ENCODE assay signal across 8 cellular contexts in the genomic region with DNA sequence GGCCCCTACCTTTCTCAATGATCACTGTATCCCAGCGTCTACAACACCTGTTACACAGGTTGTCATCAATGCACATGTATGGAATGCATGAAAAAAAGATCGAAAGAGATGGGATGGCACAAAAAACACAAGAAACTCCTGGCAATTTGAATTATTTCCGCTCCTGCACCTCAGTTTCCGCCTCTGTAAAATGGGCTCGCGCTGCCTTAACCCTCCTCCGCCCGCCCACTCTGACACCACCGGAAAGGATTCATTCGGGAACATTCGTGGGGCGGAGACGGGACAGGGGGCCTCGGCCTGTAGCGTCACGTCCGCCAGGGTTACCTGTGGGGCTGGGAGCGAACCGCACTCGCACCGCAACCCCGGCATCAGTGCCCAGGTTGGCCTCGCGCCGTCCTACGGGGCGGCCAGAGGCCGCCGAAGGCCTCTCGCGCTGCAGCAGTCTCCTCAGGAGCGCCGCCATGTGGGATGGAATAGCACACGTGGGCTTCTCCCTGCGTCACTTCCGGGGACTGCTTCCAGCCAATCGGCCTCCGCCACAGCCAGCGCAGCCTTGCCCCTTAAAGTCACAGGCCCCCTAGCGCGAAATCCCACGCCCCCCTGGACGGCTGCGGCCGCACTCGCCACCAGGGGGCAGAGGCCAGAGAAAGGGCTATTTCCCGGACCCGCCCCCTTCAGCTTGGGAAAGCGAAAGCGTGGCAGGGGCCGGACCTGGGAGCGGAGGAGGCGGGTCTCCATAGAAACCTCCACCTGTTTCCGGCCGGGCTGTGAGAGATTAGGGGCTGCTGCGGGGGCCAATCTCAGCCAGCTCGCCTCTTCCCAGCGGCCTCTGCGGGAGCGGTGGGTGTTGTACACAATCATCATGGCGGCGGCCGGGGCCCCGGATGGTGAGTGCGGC. TPM values are rescaled to one million over a fixed set of nuclear protein-coding genes. Genes with fewer than 3 reads are reported as not detected.
DNase-seq lines count a peak whose midpoint lies in the region; FAIRE-seq and TF ChIP-seq lines count a peak whose summit lies in the region.

A gene (minus strand): TSS at position 470 of the 898 bp plus-strand sequence. CDS start 7 bp downstream, at position 463.
A gene with protein sequence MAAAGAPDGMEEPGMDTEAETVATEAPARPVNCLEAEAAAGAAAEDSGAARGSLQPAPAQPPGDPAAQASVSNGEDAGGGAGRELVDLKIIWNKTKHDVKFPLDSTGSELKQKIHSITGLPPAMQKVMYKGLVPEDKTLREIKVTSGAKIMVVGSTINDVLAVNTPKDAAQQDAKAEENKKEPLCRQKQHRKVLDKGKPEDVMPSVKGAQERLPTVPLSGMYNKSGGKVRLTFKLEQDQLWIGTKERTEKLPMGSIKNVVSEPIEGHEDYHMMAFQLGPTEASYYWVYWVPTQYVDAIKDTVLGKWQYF (plus strand): TSS at position 847 of the 898 bp plus-strand sequence. CDS start 16 bp downstream, at position 863.

- H2BK5ac ChIP-seq in H9 (ENCODE audit: insufficient read length, low read length): no peak within 1 kb of the TSS

- peaks cover 18 to 55% (median 34%) of the 10 kb centered on the region in 3 experiments for H3K36me3 Mint-ChIP-seq in H9 (ENCODE audit: insufficient read depth in 1 of 3, low read depth in 3 of 3)

- H2BK15ac ChIP-seq in H9 (ENCODE audit: low read depth, low read length): no peak within 1 kb of the TSS

- H3K27me3 Mint-ChIP-seq in H9 (ENCODE audit: low read depth): no peaks in the 10 kb centered on the region

- H3K9me3 ChIP-seq in H9 (ENCODE audit: control insufficient read depth, low read depth, low read length): no peaks in the 10 kb centered on the region
- no peaks in the 10 kb centered on the region for H3K9me3 ChIP-seq in neural cell (ENCODE audit: low read length)
- no peaks in the 10 kb centered on the region for H3K9me3 ChIP-seq in stomach

- H3K27me3 ChIP-seq in H9 (ENCODE audit: insufficient read depth, low read length) (no peaks in the 10 kb centered on the region), neural cell (ENCODE audit: insufficient read depth, low read depth, low read length) (no peaks in the 10 kb centered on the region), stomach (no peaks in the 10 kb centered on the region)

- no peaks in the 10 kb centered on the region; the same call in 1 of the 2 replicates for H3K4me1 ChIP-seq in H9 (ENCODE audit: insufficient read depth, low read length)
- peaks cover 11 to 55% (median 42%) of the 10 kb centered on the region in 4 donors for H3K4me1 ChIP-seq in stomach

- intact Hi-C loops in stomach (cut with DNase I; ENCODE audit: low total_unique reads): no loop called here

- H3K36me3 ChIP-seq in neural cell (ENCODE audit: insufficient read depth, low read length) (no peaks in the 10 kb centered on the region), stomach (peaks cover 30 to 46% (median 45%) of the 10 kb centered on the region in 4 donors)

- H3K4me2 ChIP-seq in H9 (ENCODE audit: insufficient read depth, insufficient read length, low read length): peak within 1 kb of the TSS; percentile 100
- H3K4me2 ChIP-seq in neural cell (ENCODE audit: low read length): peak within 1 kb of the TSS; percentile 88

- H3K27ac ChIP-seq in H9 (ENCODE audit: insufficient read length, low read depth, low read length) (no peak within 1 kb of the TSS), neural cell (ENCODE audit: low read length) (peak within 1 kb of the TSS; percentile 88), stomach (peak within 1 kb of the TSS; percentile 71 to 95 (median 91))

- H3T11ph ChIP-seq in H9 (ENCODE audit: low read length): no peak within 1 kb of the TSS

- H3K79me1 ChIP-seq in H9 (ENCODE audit: insufficient read depth, low read depth, low read length, poor library complexity, severe bottlenecking): no peaks in the 10 kb centered on the region

- H3K14ac ChIP-seq in H9 (ENCODE audit: insufficient read depth, low read length): peak within 1 kb of the TSS; percentile 95

- WGBS in H9 (ENCODE audit: extremely low coverage, insufficient read length, low lambda C conversion rate): no CpG with 5 or more reads among the region's 65 CpGs
- 1 to 5% (median 2%) methylated on average over 22 to 65 of the region's 65 CpGs for WGBS in stomach, 5 donors

- H4K91ac ChIP-seq in H9 (ENCODE audit: insufficient read length, low read depth, low read length): no peak within 1 kb of the TSS

- TF ChIP-seq RAD21 in neural cell (conservative IDR thresholded peaks at IDR 0.05): peak; percentile 44

- H3K18ac ChIP-seq in H9 (ENCODE audit: insufficient read length, low read depth, low read length): peak within 1 kb of the TSS; percentile 95

- H3K27ac Mint-ChIP-seq in H9: peak within 1 kb of the TSS; percentile 84 to 98 (median 95)

- DNase-seq in H9 (peak; percentile 99), M059J (ENCODE audit: low read depth) (peak; percentile 98), SHP77 (lab: John Stamatoyannopoulos, UW) (peak; percentile 85 to 95), fibroblast of the conjunctiva (ENCODE audit: low read depth) (peak; percentile 95), stomach (peak; percentile 99)
- DNase-seq in activated effector memory CD4-positive, alpha-beta T cell treated with Interleukin-2 at 50 U/mL for 16 hours: peak; percentile 90

- H2BK12ac ChIP-seq in H9 (ENCODE audit: insufficient read length, low read depth, low read length): no peak within 1 kb of the TSS

- FAIRE-seq in G401.6 (lab: Jason Lieb, UNC): peak; percentile 97

- H3K23me2 ChIP-seq in H9 (ENCODE audit: insufficient read length, low read depth, low read length, poor library complexity, severe bottlenecking): peaks cover 6% of the 10 kb centered on the region

- TF ChIP-seq EP300 in neural cell (conservative IDR thresholded peaks at IDR 0.05; ENCODE audit: poor library complexity, severe bottlenecking) (peak; percentile 69), stomach (IDR thresholded peaks at IDR 0.05) (no peak)

- no peaks in the 10 kb centered on the region for H4K20me1 ChIP-seq in H9 (ENCODE audit: control insufficient read depth, insufficient read depth, insufficient read length)
- no peaks in the 10 kb centered on the region for H4K20me1 ChIP-seq in neural cell (ENCODE audit: insufficient read depth)

- peaks cover 10% of the 10 kb centered on the region; the same call in 1 of the 2 replicates for H3K79me2 ChIP-seq in H9 (ENCODE audit: insufficient read depth, low read length)
- H3K79me2 ChIP-seq in neural cell (replicated peaks; ENCODE audit: insufficient read depth, low read length): peaks cover 27% of the 10 kb centered on the region

- peak within 1 kb of the TSS; percentile 75 for H4K5ac ChIP-seq in H9 (ENCODE audit: insufficient read length, low read depth, low read length)

- H2AFZ ChIP-seq in H9 (ENCODE audit: low read length) (no peak within 1 kb of the TSS), neural cell (ENCODE audit: low read depth, low read length) (peak within 1 kb of the TSS; percentile 36)

- no peak within 1 kb of the TSS; the same call in 1 of the 2 replicates for H3K4ac ChIP-seq in H9 (ENCODE audit: low read depth, low read length)

- no peaks in the 10 kb centered on the region for H3F3A ChIP-seq in neural cell (ENCODE audit: insufficient read depth, low read length, poor library complexity, severe bottlenecking)

- H3K9ac ChIP-seq in H9 (ENCODE audit: extremely low read depth, insufficient read length, low read length) (peak within 1 kb of the TSS; percentile 96), neural cell (ENCODE audit: low read length) (peak within 1 kb of the TSS; percentile 88)

- no peaks in the 10 kb centered on the region for H3K9me3 Mint-ChIP-seq in H9

- no peak within 1 kb of the TSS for H2BK120ac ChIP-seq in H9 (ENCODE audit: low read depth, low read length, poor library complexity, severe bottlenecking)

- no peak within 1 kb of the TSS for H2BK20ac ChIP-seq in H9 (ENCODE audit: low read depth, low read length, poor library complexity, severe bottlenecking)

- H3K4me3 ChIP-seq in neural cell (ENCODE audit: low read length) (peak within 1 kb of the TSS; percentile 78), stomach (peak within 1 kb of the TSS; percentile 92 to 100 (median 98))

- H3K23ac ChIP-seq in H9 (ENCODE audit: insufficient read length, low read depth, low read length): no peak within 1 kb of the TSS

- TF ChIP-seq POLR2A in stomach (IDR thresholded peaks at IDR 0.05): no peak

- TF ChIP-seq CTCF in H9 (conservative IDR thresholded peaks at IDR 0.05): peak; percentile 88
- TF ChIP-seq CTCF in neural cell (IDR thresholded peaks at IDR 0.05; ENCODE audit: poor library complexity, severe bottlenecking): peak; percentile 95
- peak in 6 of 7 experiments; percentile 70 to 98 (median 94) for TF ChIP-seq CTCF in stomach (IDR thresholded peaks at IDR 0.05)

- H3K4me3 Mint-ChIP-seq in H9: peak within 1 kb of the TSS; percentile 87 to 92

- H3K9me2 ChIP-seq in neural cell (ENCODE audit: insufficient read depth, low read length): no peaks in the 10 kb centered on the region

- no peak within 1 kb of the TSS for H4K8ac ChIP-seq in H9 (replicated peaks; ENCODE audit: insufficient read length, low read depth, low read length)

- H2AK5ac ChIP-seq in H9 (ENCODE audit: insufficient read length, low read length): no peak within 1 kb of the TSS

- H3K56ac ChIP-seq in H9 (ENCODE audit: insufficient read length, low read depth, low read length): no peak within 1 kb of the TSS

- peaks cover 8 to 9% of the 10 kb centered on the region in 2 experiments; a peak in 3 of 4 replicates for H3K4me1 Mint-ChIP-seq in H9

TF ChIP-seq in neural cell, 6 proteins besides CTCF, POLR2A, EP300 and RAD21 (continues in another document):
- TF ChIP-seq SMC3 (conservative IDR thresholded peaks at IDR 0.05; ENCODE audit: poor library complexity): peak; percentile 72
- TF ChIP-seq EZH2 (IDR thresholded peaks at IDR 0.05; ENCODE audit: borderline replicate concordance, insufficient read depth, low read length, poor library complexity, severe bottlenecking): no peak
- peak; percentile 61 for TF ChIP-seq POLR2AphosphoS5 (IDR thresholded peaks at IDR 0.05)
- TF ChIP-seq TAF1 (IDR thresholded peaks at IDR 0.05; ENCODE audit: low read depth): no peak
- TF ChIP-seq MXI1 (conservative IDR thresholded peaks at IDR 0.05; ENCODE audit: poor library complexity, severe bottlenecking): peak; percentile 100

RNA-seq across cellular contexts. Expression of the first gene that starts in this region (rescaled TPM):
- total RNA-seq in H9 (2021) (50.1 and 51.9 TPM in 2 replicates), stomach (100 to 1,000 TPM in 1 of 5 donors, 10 to 100 TPM in 4; 14.0 to 176 (median 24.2) TPM)
- 23.7 and 27.5 TPM in 2 replicates for total RNA-seq in M059J (2014; rRNA removed; shearing (Covaris generic))
- polyA plus RNA-seq in neural cell (22.2 and 45.7 TPM in 2 replicates), stomach (10 to 100 TPM in 2 of 3 donors, 1 to 10 TPM in 1; 7.8 to 15.6 (median 13.7) TPM)
- 39.9 and 47.2 TPM in 2 replicates for polyA minus RNA-seq in neural cell

RNA-seq across cellular contexts. Expression of the second gene that starts in this region (rescaled TPM):
- total RNA-seq in H9 (2021) (107 and 112 TPM in 2 replicates), stomach (100 to 1,000 TPM in 1 of 5 donors, 10 to 100 TPM in 4; 16.3 to 163 (median 52.7) TPM)
- total RNA-seq in M059J (2014; rRNA removed; shearing (Covaris generic)): 127 and 136 TPM in 2 replicates
- polyA plus RNA-seq in neural cell (94.3 and 109 TPM in 2 replicates), stomach (10 to 100 TPM in 1 of 3 donors, 1 to 10 TPM in 2; 6.0 to 10.1 (median 6.0) TPM)
- 140 and 144 TPM in 2 replicates for polyA minus RNA-seq in neural cell
